ENCODE assay signal across 20 cellular contexts in genomic region chr2:216024779-216025178, GRCh38. TPM values are rescaled to one million over a fixed set of nuclear protein-coding genes. Genes with fewer than 3 reads are reported as not detected.
A peak's percentile ranks its signal among the peaks of the same experiment; 100 is the strongest.
DNase-seq lines count a peak whose midpoint lies in the region; ATAC-seq, FAIRE-seq and TF ChIP-seq lines count a peak whose summit lies in the region.
"Had no signal": no experiment of that assay in that cellular context is flagged by ENCODE, and none has a peak within 500 bp of the region (broad histone marks: within the 10 kb centered on the region; RNA-seq: fewer than 3 reads in every experiment).

No MANE protein-coding gene starts in this region.

- H3K27ac ChIP-seq in HepG2 (ENCODE audit: extremely low read length, insufficient read depth, low read length) (no peak overlapping the region), right lobe of liver (no peak overlapping the region)

- intact Hi-C loops in HepG2 (cut with micrococcal nuclease; ENCODE audit: unreplicated experiment) (no loop called here), right lobe of liver (cut with DNase I) (no loop called here), left colon (cut with DNase I, micrococcal nuclease) (no loop called here)
- intact Hi-C loops in activated T-helper 2 cell treated with anti-CD3 and anti-CD28 coated beads, Interferon-gamma antibody, Interleukin-2, Interleukin-4, amounts not matched to agents 10 μg/mL and 5 μg/mL and 100 μg/mL, durations not matched to agents 14 hours and 24 hours and 36 hours (cut with micrococcal nuclease) = no loop called here

- no peaks in the 10 kb centered on the region for H4K20me1 ChIP-seq in HepG2 (ENCODE audit: insufficient read depth, low read length)

- H3K9me3 Mint-ChIP-seq in activated T-helper 2 cell treated with anti-CD3 and anti-CD28 coated beads, Interferon-gamma antibody, Interleukin-2, Interleukin-4, amounts not matched to agents 10 μg/mL and 5 μg/mL and 100 μg/mL, durations not matched to agents 14 hours and 24 hours and 36 hours = no peaks in the 10 kb centered on the region
- no peaks in the 10 kb centered on the region for H3K9me3 Mint-ChIP-seq in stimulated activated effector memory CD8-positive, alpha-beta T cell treated with anti-CD3 and anti-CD28 coated beads, Interleukin-12 subunit alpha, Interleukin-12 subunit beta, amount 100 ng/mL, for 72 hours
- H3K9me3 Mint-ChIP-seq: GM23338, H9, HFFc6 had no signal

- in situ Hi-C loops in HepG2 (cut with HindIII; ENCODE audit: extremely low pct_ligation_motif_present, low pct_unique_long_range_greater_than_20kb) = no loop called here

- H3K4me3 Mint-ChIP-seq in activated T-helper 2 cell treated with anti-CD3 and anti-CD28 coated beads, Interferon-gamma antibody, Interleukin-2, Interleukin-4, amounts not matched to agents 10 μg/mL and 5 μg/mL and 100 μg/mL, durations not matched to agents 14 hours and 24 hours and 36 hours (ENCODE audit: low read depth) = no peak overlapping the region
- no peak overlapping the region for H3K4me3 Mint-ChIP-seq in stimulated activated effector memory CD8-positive, alpha-beta T cell treated with anti-CD3 and anti-CD28 coated beads, Interleukin-12 subunit alpha, Interleukin-12 subunit beta, amount 100 ng/mL, for 72 hours
- H3K4me3 Mint-ChIP-seq: CD4-positive, alpha-beta memory T cell; GM23338; H9; HFFc6 had no signal

- H3K36me3 Mint-ChIP-seq in activated T-helper 2 cell treated with anti-CD3 and anti-CD28 coated beads, Interferon-gamma antibody, Interleukin-2, Interleukin-4, amounts not matched to agents 10 μg/mL and 5 μg/mL and 100 μg/mL, durations not matched to agents 14 hours and 24 hours and 36 hours (ENCODE audit: low read depth) = peaks cover 6% of the 10 kb centered on the region
- H3K36me3 Mint-ChIP-seq in stimulated activated effector memory CD8-positive, alpha-beta T cell treated with anti-CD3 and anti-CD28 coated beads, Interleukin-12 subunit alpha, Interleukin-12 subunit beta, amount 100 ng/mL, for 72 hours = peaks cover 15% of the 10 kb centered on the region

- H3K4me1 Mint-ChIP-seq in activated T-helper 2 cell treated with anti-CD3 and anti-CD28 coated beads, Interferon-gamma antibody, Interleukin-2, Interleukin-4, amounts not matched to agents 10 μg/mL and 5 μg/mL and 100 μg/mL, durations not matched to agents 14 hours and 24 hours and 36 hours (ENCODE audit: low read depth) = peaks cover 6% of the 10 kb centered on the region
- peaks cover 6% of the 10 kb centered on the region for H3K4me1 Mint-ChIP-seq in stimulated activated effector memory CD8-positive, alpha-beta T cell treated with anti-CD3 and anti-CD28 coated beads, Interleukin-12 subunit alpha, Interleukin-12 subunit beta, amount 100 ng/mL, for 72 hours
- H3K4me1 Mint-ChIP-seq: GM23338 had no signal

- no peak overlapping the region for H2AFZ ChIP-seq in HepG2 (ENCODE audit: low read length)
- H2AFZ ChIP-seq: GM23338 had no signal

- peaks cover 5 to 19% of the 10 kb centered on the region in 2 experiments; a peak in 4 of 5 replicates for H3K36me3 ChIP-seq in HepG2 (replicated peaks in 1 of 2; ENCODE audit: control insufficient read depth in 1 of 2, insufficient read depth in 2 of 2, low read length in 2 of 2)
- peaks cover 0 to 14% (median 5%) of the 10 kb centered on the region in 4 donors for H3K36me3 ChIP-seq in right lobe of liver

- POLR2A ChIA-PET in HepG2 (lab: Yijun Ruan, JAX) = no interaction called here

- BruUV-seq in HepG2 (replicated peaks; lab: Mats Ljungman, UMichigan) = no TSS peak

- DNase-seq in HepG2 (ENCODE audit: low spot score) = no peak
- no peak for DNase-seq in right lobe of liver
- DNase-seq in activated T-helper 2 cell treated with anti-CD3 and anti-CD28 coated beads, Interferon-gamma antibody, Interleukin-2, Interleukin-4, amounts not matched to agents 10 μg/mL and 5 μg/mL and 100 μg/mL, durations not matched to agents 14 hours and 24 hours and 36 hours (ENCODE audit: low spot score) = no peak
- DNase-seq in stimulated activated effector memory CD8-positive, alpha-beta T cell treated with anti-CD3 and anti-CD28 coated beads, Interleukin-12 subunit alpha, Interleukin-12 subunit beta, amount 100 ng/mL, for 72 hours (ENCODE audit: low spot score in 2 of 2) = no peak
- no peak for DNase-seq in hypothalamus (lab: John Stamatoyannopoulos, UW)
- DNase-seq in left colon = no peak
- no peak for DNase-seq in NOMO-1 treated with dmso at 0.1 percent for 144 hours (lab: John Stamatoyannopoulos, UW; ENCODE audit: unreplicated experiment)
- DNase-seq: C1 segment of cervical spinal cord; Calu3; CD4-positive, alpha-beta memory T cell; COR-L47; DMS53; DMS79 treated with DMSO at 0.1 percent for 48 hours; GF-D8; H9; HFFc6 had no signal

- no peaks in the 10 kb centered on the region for H3K27me3 Mint-ChIP-seq in activated T-helper 2 cell treated with anti-CD3 and anti-CD28 coated beads, Interferon-gamma antibody, Interleukin-2, Interleukin-4, amounts not matched to agents 10 μg/mL and 5 μg/mL and 100 μg/mL, durations not matched to agents 14 hours and 24 hours and 36 hours (ENCODE audit: low read depth)
- H3K27me3 Mint-ChIP-seq: CD4-positive, alpha-beta memory T cell had no signal

- H3K27me3 ChIP-seq in HepG2 (ENCODE audit: control insufficient read depth in 1 of 2, insufficient read depth in 2 of 2, low read length in 2 of 2) (no peaks in the 10 kb centered on the region), right lobe of liver (no peaks in the 10 kb centered on the region)

- no peak overlapping the region for H3K9ac ChIP-seq in HepG2 (ENCODE audit: insufficient read depth, low read depth, low read length)

- H3K4me2 ChIP-seq in HepG2 (ENCODE audit: low read depth, low read length) = no peak overlapping the region
- H3K4me2 ChIP-seq: GM23338 had no signal

- no peaks in the 10 kb centered on the region for H3K79me2 ChIP-seq in HepG2 (ENCODE audit: insufficient read depth, low read length)

- TF ChIP-seq RAD21 in HepG2 (CRISPR knock-in tag; IDR thresholded peaks at IDR 0.05) = no peak

- H3K27ac Mint-ChIP-seq in activated T-helper 2 cell treated with anti-CD3 and anti-CD28 coated beads, Interferon-gamma antibody, Interleukin-2, Interleukin-4, amounts not matched to agents 10 μg/mL and 5 μg/mL and 100 μg/mL, durations not matched to agents 14 hours and 24 hours and 36 hours = peak overlapping the region; percentile 42
- peak overlapping the region; percentile 23 for H3K27ac Mint-ChIP-seq in stimulated activated effector memory CD8-positive, alpha-beta T cell treated with anti-CD3 and anti-CD28 coated beads, Interleukin-12 subunit alpha, Interleukin-12 subunit beta, amount 100 ng/mL, for 72 hours
- H3K27ac Mint-ChIP-seq: CD4-positive, alpha-beta memory T cell; GM23338; H9; HFFc6 had no signal

- H3K9me3 ChIP-seq in HepG2 (ENCODE audit: low read length) = no peaks in the 10 kb centered on the region
- H3K9me3 ChIP-seq in right lobe of liver = no peaks in the 10 kb centered on the region

- WGBS in HepG2 (ENCODE audit: low lambda C conversion rate) = 96% methylated on average over 6 of the region's 6 CpGs
- 100% methylated on average over 6 of the region's 6 CpGs for WGBS in right lobe of liver (ENCODE audit: insufficient coverage, low coverage, low lambda C conversion rate, missing lambda C conversion rate)

- FAIRE-seq in HepG2 (lab: Jason Lieb, UNC) = no peak
- FAIRE-seq: GM12891, GM18507 had no signal

- H3K4me3 ChIP-seq in HepG2 (replicated peaks in 1 of 3; ENCODE audit: insufficient read depth in 1 of 3, low read depth in 2 of 3, low read length in 3 of 3) (no peak overlapping the region), right lobe of liver (no peak overlapping the region)
- H3K4me3 ChIP-seq: GM23338 had no signal

- TF ChIP-seq EP300 in HepG2 (IDR thresholded peaks at IDR 0.05; ENCODE audit: low read depth in 2 of 2, low read length in 2 of 2) = no peak
- no peak for TF ChIP-seq EP300 in HepG2 (CRISPR knock-in tag; IDR thresholded peaks at IDR 0.05; ENCODE audit: borderline replicate concordance)

- no peak for TF ChIP-seq CTCF in HepG2 (CRISPR knock-in tag; IDR thresholded peaks at IDR 0.05)
- no peak for TF ChIP-seq CTCF in right lobe of liver (IDR thresholded peaks at IDR 0.05)

- CTCF ChIA-PET in HepG2 (lab: Yijun Ruan, JAX; ENCODE audit: low intra/inter-chr PET ratio, low total read pairs) = interaction anchor here (1.5 kb wide), 1 partner anchor 75 kb away, joined by 4 read pairs; no protein-coding TSS in a partner anchor

- TF ChIP-seq POLR2A in HepG2 (IDR thresholded peaks at IDR 0.05; ENCODE audit: insufficient read depth in 1 of 2, low read depth in 2 of 2, low read length in 2 of 2) = no peak
- TF ChIP-seq POLR2A in right lobe of liver (IDR thresholded peaks at IDR 0.05) = no peak

- ATAC-seq in HepG2 (no peak), right lobe of liver (no peak), left colon (no peak)
- ATAC-seq in stimulated activated effector memory CD8-positive, alpha-beta T cell treated with anti-CD3 and anti-CD28 coated beads, Interleukin-12 subunit alpha, Interleukin-12 subunit beta, amount 100 ng/mL, for 72 hours = no peak
- ATAC-seq: GM23338, HCT116 had no signal

- H3K4me1 ChIP-seq in HepG2 (ENCODE audit: insufficient read depth, low read length) = peaks cover 20% of the 10 kb centered on the region
- H3K4me1 ChIP-seq in right lobe of liver = no peaks in the 10 kb centered on the region

RNA-seq across cellular contexts. Expression of gene MREG, which starts 11.4 kb away (rescaled TPM):
- total RNA-seq in HepG2 (2016; rRNA removed; fragmentation: Illumina TruSeq; extraction: Trizol) (23.3 and 26.4 TPM in 2 replicates), right lobe of liver (1 to 10 TPM; 2.0 to 9.6 (median 5.0) TPM), left colon (10 to 100 TPM in 1 of 2 donors, 1 to 10 TPM in 1; 8.9 to 12.4 TPM)
- 6.9 and 11.0 TPM in 2 replicates for total RNA-seq in HepG2 (2016; cell fraction: cytosol; rRNA removed; fragmentation: Illumina TruSeq; extraction: Trizol; ENCODE audit: low read depth)
- total RNA-seq in HepG2 (2016; cell fraction: insoluble cytoplasmic fraction; rRNA removed; fragmentation: Illumina TruSeq; extraction: Trizol) = 22.5 and 23.8 TPM in 2 replicates
- 27.6 and 31.1 TPM in 2 replicates for total RNA-seq in HepG2 (2016; cell fraction: membrane; rRNA removed; fragmentation: Illumina TruSeq; extraction: Trizol)
- total RNA-seq in HepG2 (2016; cell fraction: nucleus; rRNA removed; fragmentation: Illumina TruSeq; extraction: Trizol) = 22.1 and 26.5 TPM in 2 replicates
- 7.3 and 7.5 TPM in 2 replicates for polyA plus RNA-seq in HepG2 (2011; rRNA removed)
- 2.8 and 3.0 TPM in 2 replicates for polyA plus RNA-seq in HepG2 (2011; cell fraction: cytosol; rRNA removed)
- 10.6 and 11.6 TPM in 2 replicates for polyA plus RNA-seq in HepG2 (2011; cell fraction: nucleus; rRNA removed)
- polyA plus RNA-seq in HepG2 (2012) = 7.0 and 9.3 TPM in 2 replicates
- polyA plus RNA-seq in HepG2 (2016; cell fraction: cytosol; fragmentation: Illumina TruSeq; extraction: Trizol; ENCODE audit: low read depth) = 10.0 and 14.5 TPM in 2 replicates
- 24.4 and 25.1 TPM in 2 replicates for polyA plus RNA-seq in HepG2 (2016; cell fraction: insoluble cytoplasmic fraction; fragmentation: Illumina TruSeq; extraction: Trizol; ENCODE audit: low read depth)
- polyA plus RNA-seq in HepG2 (2016; cell fraction: membrane; fragmentation: Illumina TruSeq; extraction: Trizol; ENCODE audit: low read depth) = 20.9 and 23.0 TPM in 2 replicates
- polyA plus RNA-seq in HepG2 (2016; cell fraction: nucleus; fragmentation: Illumina TruSeq; extraction: Trizol; ENCODE audit: insufficient read depth, low read depth) = 32.8 and 32.9 TPM in 2 replicates
- polyA minus RNA-seq in HepG2 (2011; rRNA and poly(A)+ RNA removed; ENCODE audit: low replicate concordance) = 3.6 and 3.9 TPM in 2 replicates
- 4.0 and 4.3 TPM in 2 replicates for polyA minus RNA-seq in HepG2 (2011; cell fraction: cytosol; rRNA and poly(A)+ RNA removed)
- polyA minus RNA-seq in HepG2 (2011; cell fraction: nucleus; rRNA and poly(A)+ RNA removed) = 19.2 and 20.6 TPM in 2 replicates
- 15.3 and 15.7 TPM in 2 replicates for total RNA-seq in activated T-helper 2 cell treated with anti-CD3 and anti-CD28 coated beads, Interferon-gamma antibody, Interleukin-2, Interleukin-4, amounts not matched to agents 10 μg/mL and 5 μg/mL and 100 μg/mL, durations not matched to agents 14 hours and 24 hours and 36 hours

RNA-seq across cellular contexts. Expression of gene PECR, which starts 56.8 kb away (rescaled TPM):
- total RNA-seq in HepG2 (2016; rRNA removed; fragmentation: Illumina TruSeq; extraction: Trizol) = 151 and 181 TPM in 2 replicates
- 20.8 and 20.9 TPM in 2 replicates for total RNA-seq in HepG2 (2016; cell fraction: cytosol; rRNA removed; fragmentation: Illumina TruSeq; extraction: Trizol; ENCODE audit: low read depth)
- 143 and 194 TPM in 2 replicates for total RNA-seq in HepG2 (2016; cell fraction: insoluble cytoplasmic fraction; rRNA removed; fragmentation: Illumina TruSeq; extraction: Trizol)
- 32.3 and 33.6 TPM in 2 replicates for total RNA-seq in HepG2 (2016; cell fraction: membrane; rRNA removed; fragmentation: Illumina TruSeq; extraction: Trizol)
- total RNA-seq in HepG2 (2016; cell fraction: nucleus; rRNA removed; fragmentation: Illumina TruSeq; extraction: Trizol) = 129 and 136 TPM in 2 replicates
- polyA plus RNA-seq in HepG2 (2011; rRNA removed) = 153 and 175 TPM in 2 replicates
- 103 and 140 TPM in 2 replicates for polyA plus RNA-seq in HepG2 (2011; cell fraction: cytosol; rRNA removed)
- 97.8 and 111 TPM in 2 replicates for polyA plus RNA-seq in HepG2 (2011; cell fraction: nucleus; rRNA removed)
- 154 and 170 TPM in 2 replicates for polyA plus RNA-seq in HepG2 (2012)
- 10.8 and 11.0 TPM in 2 replicates for polyA plus RNA-seq in HepG2 (2016; cell fraction: cytosol; fragmentation: Illumina TruSeq; extraction: Trizol; ENCODE audit: low read depth)
- 162 and 177 TPM in 2 replicates for polyA plus RNA-seq in HepG2 (2016; cell fraction: insoluble cytoplasmic fraction; fragmentation: Illumina TruSeq; extraction: Trizol; ENCODE audit: low read depth)
- polyA plus RNA-seq in HepG2 (2016; cell fraction: membrane; fragmentation: Illumina TruSeq; extraction: Trizol; ENCODE audit: low read depth) = 19.7 and 20.5 TPM in 2 replicates
- 75.4 and 82.9 TPM in 2 replicates for polyA plus RNA-seq in HepG2 (2016; cell fraction: nucleus; fragmentation: Illumina TruSeq; extraction: Trizol; ENCODE audit: insufficient read depth, low read depth)
- polyA minus RNA-seq in HepG2 (2011; rRNA and poly(A)+ RNA removed; ENCODE audit: low replicate concordance) = 5.0 and 112 TPM in 2 replicates
- polyA minus RNA-seq in HepG2 (2011; cell fraction: cytosol; rRNA and poly(A)+ RNA removed) = 52.5 and 73.0 TPM in 2 replicates
- 221 and 291 TPM in 2 replicates for polyA minus RNA-seq in HepG2 (2011; cell fraction: nucleus; rRNA and poly(A)+ RNA removed)
- total RNA-seq in right lobe of liver = 100 to 1,000 TPM in 3 of 6 experiments, 10 to 100 TPM in 3; 43.4 to 115 (median 80.3) TPM
- 11.5 and 15.2 TPM in 2 replicates for total RNA-seq in activated T-helper 2 cell treated with anti-CD3 and anti-CD28 coated beads, Interferon-gamma antibody, Interleukin-2, Interleukin-4, amounts not matched to agents 10 μg/mL and 5 μg/mL and 100 μg/mL, durations not matched to agents 14 hours and 24 hours and 36 hours
- total RNA-seq in left colon = 10 to 100 TPM; 20.2 to 26.6 TPM

RNA-seq across cellular contexts. Expression of gene TMEM169, which starts 56.9 kb away (rescaled TPM):
- 4.3 and 4.5 TPM in 2 replicates for total RNA-seq in HepG2 (2016; rRNA removed; fragmentation: Illumina TruSeq; extraction: Trizol)
- total RNA-seq in HepG2 (2016; cell fraction: cytosol; rRNA removed; fragmentation: Illumina TruSeq; extraction: Trizol; ENCODE audit: low read depth) = 1.1 and 1.2 TPM in 2 replicates
- total RNA-seq in HepG2 (2016; cell fraction: insoluble cytoplasmic fraction; rRNA removed; fragmentation: Illumina TruSeq; extraction: Trizol) = 4.0 and 5.3 TPM in 2 replicates
- 3.7 and 4.4 TPM in 2 replicates for total RNA-seq in HepG2 (2016; cell fraction: membrane; rRNA removed; fragmentation: Illumina TruSeq; extraction: Trizol)
- 3.6 TPM in 2 replicates for total RNA-seq in HepG2 (2016; cell fraction: nucleus; rRNA removed; fragmentation: Illumina TruSeq; extraction: Trizol)
- polyA plus RNA-seq in HepG2 (2011; rRNA removed) = 1.5 and 2.1 TPM in 2 replicates
- polyA plus RNA-seq in HepG2 (2011; cell fraction: cytosol; rRNA removed) = 1.5 and 2.6 TPM in 2 replicates
- polyA plus RNA-seq in HepG2 (2011; cell fraction: nucleus; rRNA removed) = 0.71 and 0.80 TPM in 2 replicates
- 5.4 and 6.9 TPM in 2 replicates for polyA plus RNA-seq in HepG2 (2012)
- 0.60 and 0.85 TPM in 2 replicates for polyA plus RNA-seq in HepG2 (2016; cell fraction: cytosol; fragmentation: Illumina TruSeq; extraction: Trizol; ENCODE audit: low read depth)
- polyA plus RNA-seq in HepG2 (2016; cell fraction: insoluble cytoplasmic fraction; fragmentation: Illumina TruSeq; extraction: Trizol; ENCODE audit: low read depth) = 2.9 and 4.2 TPM in 2 replicates
- 1.7 and 1.8 TPM in 2 replicates for polyA plus RNA-seq in HepG2 (2016; cell fraction: membrane; fragmentation: Illumina TruSeq; extraction: Trizol; ENCODE audit: low read depth)
- 5.0 and 6.2 TPM in 2 replicates for polyA plus RNA-seq in HepG2 (2016; cell fraction: nucleus; fragmentation: Illumina TruSeq; extraction: Trizol; ENCODE audit: insufficient read depth, low read depth)
- polyA minus RNA-seq in HepG2 (2011; rRNA and poly(A)+ RNA removed; ENCODE audit: low replicate concordance) = 6.2 TPM in 1 of 2 replicates, not detected in the other
- 2.0 and 2.7 TPM in 2 replicates for polyA minus RNA-seq in HepG2 (2011; cell fraction: cytosol; rRNA and poly(A)+ RNA removed)
- polyA minus RNA-seq in HepG2 (2011; cell fraction: nucleus; rRNA and poly(A)+ RNA removed) = 1.4 and 2.6 TPM in 2 replicates
- total RNA-seq in right lobe of liver = 1 to 10 TPM in 3 of 6 experiments, under 1 TPM in 3; 0.29 to 2.7 (median 1.0) TPM
- total RNA-seq in activated T-helper 2 cell treated with anti-CD3 and anti-CD28 coated beads, Interferon-gamma antibody, Interleukin-2, Interleukin-4, amounts not matched to agents 10 μg/mL and 5 μg/mL and 100 μg/mL, durations not matched to agents 14 hours and 24 hours and 36 hours = 1.3 and 1.6 TPM in 2 replicates
- total RNA-seq in left colon = under 1 TPM; 0.22 to 0.37 TPM
